Comparison of ENCODE assay signal across 15 cellular contexts in genomic region chr16:85566502-85567100, GRCh38. TPM values are rescaled to one million over a fixed set of nuclear protein-coding genes. Genes with fewer than 3 reads are reported as not detected.
DNase-seq lines count a peak whose midpoint lies in the region; ATAC-seq, FAIRE-seq and TF ChIP-seq lines count a peak whose summit lies in the region.
"Had no signal": no experiment of that assay in that cellular context is flagged by ENCODE, and none has a peak within 500 bp of the region (broad histone marks: within the 10 kb centered on the region; RNA-seq: fewer than 3 reads in every experiment).

No MANE protein-coding gene starts in this region.

- CTCF ChIA-PET in SK-N-SH (lab: Yijun Ruan, JAX), result interaction anchor here (0.7 kb wide), 1 partner anchor 40 kb away, joined by 3 read pairs; no protein-coding TSS in a partner anchor
- CTCF ChIA-PET in activated CD4-positive, alpha-beta memory T cell treated with anti-CD3 and anti-CD28 coated beads for 36 hours (lab: Charles Lee), result interaction anchor here (3.3 kb wide), 1 partner anchor 12 kb away, joined by 14 read pairs; no protein-coding TSS in a partner anchor

- DNase-seq in SK-N-SH (no peak), NOMO-1 treated with DMSO at 0.1 percent for 48 hours (lab: John Stamatoyannopoulos, UW; ENCODE audit: unreplicated experiment) (peak; percentile 75), hepatocyte (ENCODE audit: low spot score) (no peak), small intestine (no peak), GF-D8 (lab: John Stamatoyannopoulos, UW) (no peak)
- DNase-seq in activated CD4-positive, alpha-beta memory T cell treated with anti-CD3 and anti-CD28 coated beads for 36 hours, result no peak
- DNase-seq in stimulated activated CD4-positive, alpha-beta T cell treated with anti-CD3 and anti-CD28 coated beads, Interleukin-15, amount 100 ng/mL, for 24 hours, result no peak
- DNase-seq: activated CD4-positive, alpha-beta T cell treated with anti-CD3 and anti-CD28 coated beads, Interleukin-2, amount 10 ng/mL, durations not matched to agents 7 days and 5 days; effector CD4-positive, alpha-beta T cell; IMR-90; mammary epithelial cell; SIG-M5 had no signal

- peaks cover 77% of the 10 kb centered on the region for H4K20me1 ChIP-seq in SK-N-SH (ENCODE audit: insufficient read depth)
- peaks cover 73% of the 10 kb centered on the region for H4K20me1 ChIP-seq in hepatocyte (ENCODE audit: insufficient read depth, poor library complexity, severe bottlenecking)

- no peaks in the 10 kb centered on the region for H3F3A ChIP-seq in SK-N-SH (replicated peaks; ENCODE audit: insufficient read depth)

- no peak overlapping the region for H3K4me3 ChIP-seq in SK-N-SH (ENCODE audit: low read depth in 2 of 2, low read length in 1 of 2)
- H3K4me3 ChIP-seq in hepatocyte, result no peak overlapping the region
- H3K4me3 ChIP-seq in small intestine (ENCODE audit: low read depth in 1 of 2, low read length in 2 of 2), result no peak overlapping the region

- H3K9me3 ChIP-seq in SK-N-SH, result no peaks in the 10 kb centered on the region
- H3K9me3 ChIP-seq in hepatocyte (ENCODE audit: low read depth), result no peaks in the 10 kb centered on the region
- H3K9me3 ChIP-seq in small intestine (ENCODE audit: control insufficient read depth, low read depth), result no peaks in the 10 kb centered on the region

- no peak for TF ChIP-seq RAD21 in SK-N-SH (IDR thresholded peaks at IDR 0.05; ENCODE audit: low read length)

- H3K4me1 Mint-ChIP-seq in activated CD4-positive, alpha-beta memory T cell treated with anti-CD3 and anti-CD28 coated beads for 36 hours (ENCODE audit: low read depth), result peaks cover 66% of the 10 kb centered on the region

- intact Hi-C loops in activated CD4-positive, alpha-beta memory T cell treated with anti-CD3 and anti-CD28 coated beads for 36 hours (cut with micrococcal nuclease), result no loop called here

- no peaks in the 10 kb centered on the region for H3K27me3 Mint-ChIP-seq in activated CD4-positive, alpha-beta memory T cell treated with anti-CD3 and anti-CD28 coated beads for 36 hours
- H3K27me3 Mint-ChIP-seq: activated CD4-positive, alpha-beta T cell treated with anti-CD3 and anti-CD28 coated beads, Interleukin-2, amount 10 ng/mL, durations not matched to agents 7 days and 5 days had no signal

- no peak overlapping the region; a peak in 1 of 4 replicates for H3K27ac ChIP-seq in SK-N-SH (ENCODE audit: low read depth in 2 of 2, low read length in 1 of 2)
- H3K27ac ChIP-seq in hepatocyte, result peak overlapping the region; percentile 66
- H3K27ac ChIP-seq in small intestine (ENCODE audit: low read depth in 1 of 2, low read length in 1 of 2), result peak overlapping the region; percentile 56 to 88

- TF ChIP-seq EP300 in SK-N-SH (IDR thresholded peaks at IDR 0.05; ENCODE audit: borderline replicate concordance in 1 of 2, low read depth in 1 of 2, low read length in 1 of 2), result no peak

- WGBS in SK-N-SH (ENCODE audit: low lambda C conversion rate), result 81% methylated on average over 21 of the region's 21 CpGs
- 33% methylated on average over 20 of the region's 21 CpGs for WGBS in hepatocyte (ENCODE audit: low lambda C conversion rate, missing lambda C conversion rate)
- WGBS in small intestine, 3 donors, result 27 to 47% (median 41%) methylated on average over 21 of the region's 21 CpGs

- H3K9me2 ChIP-seq in SK-N-SH (no peaks in the 10 kb centered on the region), hepatocyte (replicated peaks; ENCODE audit: insufficient read depth) (no peaks in the 10 kb centered on the region)

- no peak overlapping the region for H3K27ac Mint-ChIP-seq in activated CD4-positive, alpha-beta memory T cell treated with anti-CD3 and anti-CD28 coated beads for 36 hours
- H3K27ac Mint-ChIP-seq: activated CD4-positive, alpha-beta T cell treated with anti-CD3 and anti-CD28 coated beads, Interleukin-2, amount 10 ng/mL, durations not matched to agents 7 days and 5 days; activated naive CD4-positive, alpha-beta T cell treated with anti-CD3 and anti-CD28 coated beads, Interleukin-2, amount 50 U/mL, for 72 hours had no signal

- no peak overlapping the region for H2AFZ ChIP-seq in SK-N-SH (ENCODE audit: low read depth)
- H2AFZ ChIP-seq in hepatocyte, result no peak overlapping the region

- POLR2A ChIA-PET in SK-N-SH (lab: Yijun Ruan, JAX), result no interaction called here
- POLR2A ChIA-PET in activated CD4-positive, alpha-beta memory T cell treated with anti-CD3 and anti-CD28 coated beads for 36 hours (lab: Charles Lee), result interaction anchor here (1.0 kb wide), 1 partner anchor 13 kb away, joined by 3 read pairs; no protein-coding TSS in a partner anchor

- peak; percentile 16; the same call in 1 of the 2 replicates for TF ChIP-seq CTCF in SK-N-SH (IDR thresholded peaks at IDR 0.05)
- peak; percentile 28 for TF ChIP-seq CTCF in hepatocyte (IDR thresholded peaks at IDR 0.05; ENCODE audit: poor library complexity)

- H3K27me3 ChIP-seq in SK-N-SH (ENCODE audit: insufficient read depth) (no peaks in the 10 kb centered on the region), hepatocyte (no peaks in the 10 kb centered on the region), small intestine (ENCODE audit: control insufficient read depth in 2 of 2, insufficient read depth in 2 of 2, low read length in 2 of 2) (no peaks in the 10 kb centered on the region)

- peaks cover 9% of the 10 kb centered on the region for H3K9me3 Mint-ChIP-seq in activated CD4-positive, alpha-beta memory T cell treated with anti-CD3 and anti-CD28 coated beads for 36 hours
- H3K9me3 Mint-ChIP-seq: activated CD4-positive, alpha-beta T cell treated with anti-CD3 and anti-CD28 coated beads, Interleukin-2, amount 10 ng/mL, durations not matched to agents 7 days and 5 days; activated naive CD4-positive, alpha-beta T cell treated with anti-CD3 and anti-CD28 coated beads, Interleukin-2, amount 50 U/mL, for 72 hours had no signal

- peaks cover 5% of the 10 kb centered on the region for H3K36me3 Mint-ChIP-seq in activated CD4-positive, alpha-beta memory T cell treated with anti-CD3 and anti-CD28 coated beads for 36 hours

- H3K4me1 ChIP-seq in SK-N-SH (ENCODE audit: control insufficient read depth in 1 of 2, insufficient read depth in 2 of 2, low read depth in 1 of 2, low read length in 1 of 2) (peaks cover 14 to 46% of the 10 kb centered on the region in 2 experiments; a peak in 3 of 4 replicates), hepatocyte (ENCODE audit: insufficient read depth) (peaks cover 55% of the 10 kb centered on the region), small intestine (ENCODE audit: control insufficient read depth in 2 of 2, insufficient read depth in 1 of 2, low read depth in 1 of 2, low read length in 1 of 2) (peaks cover 8 to 15% of the 10 kb centered on the region in 2 donors)

- ATAC-seq in SK-N-SH treated with all-trans-retinoic acid at 6 μM for 48 hours, result no peak
- ATAC-seq: activated naive CD4-positive, alpha-beta T cell treated with anti-CD3 and anti-CD28 coated beads, Interleukin-2, amount 50 U/mL, for 72 hours had no signal

- no peak for FAIRE-seq in small intestine (lab: Jason Lieb, UNC)
- FAIRE-seq: A204.1 had no signal

- H3K36me3 ChIP-seq in SK-N-SH (replicated peaks in 1 of 2; ENCODE audit: control insufficient read depth in 1 of 2, insufficient read depth in 2 of 2, low read length in 1 of 2) (peaks cover 0 to 2% of the 10 kb centered on the region in 2 experiments), hepatocyte (replicated peaks; ENCODE audit: insufficient read depth, low read depth) (no peaks in the 10 kb centered on the region), small intestine (ENCODE audit: control insufficient read depth in 2 of 2, insufficient read depth in 2 of 2, low read length in 2 of 2) (no peaks in the 10 kb centered on the region)

- H3K4me2 ChIP-seq in SK-N-SH (no peak overlapping the region), hepatocyte (peak overlapping the region; percentile 34)

- H3K4me3 Mint-ChIP-seq in activated CD4-positive, alpha-beta memory T cell treated with anti-CD3 and anti-CD28 coated beads for 36 hours, result no peak overlapping the region
- H3K4me3 Mint-ChIP-seq: activated CD4-positive, alpha-beta T cell treated with anti-CD3 and anti-CD28 coated beads, Interleukin-2, amount 10 ng/mL, durations not matched to agents 7 days and 5 days had no signal

- no peak overlapping the region for H3K9ac ChIP-seq in SK-N-SH

- H3K79me2 ChIP-seq in SK-N-SH (ENCODE audit: insufficient read depth), result peaks cover 68% of the 10 kb centered on the region
- peaks cover 97% of the 10 kb centered on the region for H3K79me2 ChIP-seq in hepatocyte

TF ChIP-seq in SK-N-SH, 30 proteins besides CTCF, POLR2A, EP300 and RAD21:
- TF ChIP-seq EZH2phosphoT487 (IDR thresholded peaks at IDR 0.05; ENCODE audit: borderline replicate concordance, low read depth) (no peak), USF1 (IDR thresholded peaks at IDR 0.05; ENCODE audit: borderline replicate concordance, low read depth) (no peak), ELF1 (IDR thresholded peaks at IDR 0.05) (no peak)

TF ChIP-seq in SK-N-SH treated with all-trans-retinoic acid at 6 μM for 48 hours, 23 proteins besides CTCF, POLR2A, EP300 and RAD21 (continues in another document):
- TF ChIP-seq ZFP3 (CRISPR knock-in tag; IDR thresholded peaks at IDR 0.05), result no peak
- no peak for TF ChIP-seq ARNTL (CRISPR knock-in tag; IDR thresholded peaks at IDR 0.05; ENCODE audit: borderline replicate concordance, low read depth)
- TF ChIP-seq ZC3H10 (CRISPR knock-in tag; IDR thresholded peaks at IDR 0.05), result no peak
- no peak for TF ChIP-seq ZFP30 (CRISPR knock-in tag; IDR thresholded peaks at IDR 0.05)
- TF ChIP-seq SNAI2 (CRISPR knock-in tag; IDR thresholded peaks at IDR 0.05), result no peak
- TF ChIP-seq PPARA (CRISPR knock-in tag; IDR thresholded peaks at IDR 0.05; ENCODE audit: borderline replicate concordance), result no peak
- no peak for TF ChIP-seq ZNF8 (CRISPR knock-in tag; IDR thresholded peaks at IDR 0.05)

RNA-seq across cellular contexts. Expression of gene GSE1, which starts 46.5 kb away (rescaled TPM):
- polyA plus RNA-seq in SK-N-SH (2012; rRNA removed) (22.7 and 26.5 TPM in 2 replicates), hepatocyte (27.9 and 33.1 TPM in 2 replicates), small intestine (10 to 100 TPM in 1 of 3 donors, 1 to 10 TPM in 2; 9.2 to 25.6 (median 9.8) TPM)
- 18.5 and 22.7 TPM in 2 replicates for polyA plus RNA-seq in SK-N-SH (2012; cell fraction: cytosol; rRNA removed)
- polyA plus RNA-seq in SK-N-SH (2012; cell fraction: nucleus; rRNA removed), result 94.0 and 103 TPM in 2 replicates
- total RNA-seq in hepatocyte, result 32.8 and 43.5 TPM in 2 replicates
- 10 to 100 TPM; 15.3 to 16.0 TPM for total RNA-seq in activated CD4-positive, alpha-beta memory T cell treated with anti-CD3 and anti-CD28 coated beads for 36 hours

Comparison
In these comparisons a context has a peak if more than half of its experiments do, and no peak if none do; other contexts are left out.
1. H3K27ac ChIP-seq: peak in hepatocyte (single experiment) and small intestine (2 of 2); none in SK-N-SH (0 of 2).